9 cellular contexts compared by ENCODE assay signal in genomic region chr17:27633312-27634025, GRCh38. TPM values are rescaled to one million over a fixed set of nuclear protein-coding genes. Genes with fewer than 3 reads are reported as not detected.
A peak's percentile ranks its signal among the peaks of the same experiment; 100 is the strongest.
DNase-seq lines count a peak whose midpoint lies in the region; ATAC-seq, FAIRE-seq and TF ChIP-seq lines count a peak whose summit lies in the region.
"Had no signal": no experiment of that assay in that cellular context is flagged by ENCODE, and none has a peak within 500 bp of the region (broad histone marks: within the 10 kb centered on the region; RNA-seq: fewer than 3 reads in every experiment).

No MANE protein-coding gene starts in this region.

- FAIRE-seq in GM12891 (lab: Jason Lieb, UNC), result no peak

- no peak for TF ChIP-seq CTCF in activated B cell treated with CpG ODN at 0.5 μM for 24 hours (IDR thresholded peaks at IDR 0.05)
- TF ChIP-seq CTCF in sigmoid colon (IDR thresholded peaks at IDR 0.05), result no peak
- no peak for TF ChIP-seq CTCF in RWPE1 (conservative IDR thresholded peaks at IDR 0.05; ENCODE audit: low read depth)

- peaks cover 8% of the 10 kb centered on the region; the same call in 1 of the 2 replicates for H3F3A ChIP-seq in GM23248 (ENCODE audit: insufficient read depth)

- H3K36me3 ChIP-seq in GM23248 (ENCODE audit: low read depth) (no peaks in the 10 kb centered on the region), sigmoid colon (no peaks in the 10 kb centered on the region)

- no peak overlapping the region for H3K9ac ChIP-seq in GM23248

- H3K27ac Mint-ChIP-seq in activated B cell treated with CpG ODN at 0.5 μM for 24 hours, result peak overlapping the region; percentile 76
- H3K27ac Mint-ChIP-seq: endodermal cell had no signal

- H3K27me3 Mint-ChIP-seq in activated B cell treated with CpG ODN at 0.5 μM for 24 hours, result no peaks in the 10 kb centered on the region

- TF ChIP-seq EP300 in sigmoid colon (IDR thresholded peaks at IDR 0.05), result no peak

- no peak for TF ChIP-seq POLR2A in sigmoid colon (IDR thresholded peaks at IDR 0.05)
- no peak for TF ChIP-seq POLR2A in GM12891 (IDR thresholded peaks at IDR 0.05; ENCODE audit: low read depth, low read length)

- CTCF ChIA-PET in activated B cell treated with CpG ODN at 0.5 μM for 24 hours (lab: Charles Lee), result interaction anchor here (1.4 kb wide), 1 partner anchor 21 kb away, joined by 3 read pairs; no protein-coding TSS in a partner anchor
- CTCF ChIA-PET in RWPE1 (lab: Yijun Ruan, JAX), result interaction anchor here (0.6 to 1.3 kb wide), 2 partner anchors 21 to 233 kb away, joined by 3 read pairs; no protein-coding TSS in a partner anchor

- H3K27ac ChIP-seq in GM23248 (no peak overlapping the region), sigmoid colon (peak overlapping the region; percentile 61 to 69 (median 64)), RWPE1 (no peak overlapping the region)

- no peaks in the 10 kb centered on the region for H3K9me2 ChIP-seq in GM23248 (ENCODE audit: insufficient read depth)

- H3K4me2 ChIP-seq in GM23248 (ENCODE audit: unreplicated experiment), result no peak overlapping the region

- H3K4me3 Mint-ChIP-seq in activated B cell treated with CpG ODN at 0.5 μM for 24 hours, result peak overlapping the region; percentile 44
- H3K4me3 Mint-ChIP-seq: endodermal cell had no signal

- no peaks in the 10 kb centered on the region for H4K20me1 ChIP-seq in GM23248 (ENCODE audit: insufficient read depth)

- intact Hi-C loops in activated B cell treated with CpG ODN at 0.5 μM for 24 hours (cut with micrococcal nuclease) (loop anchor here (5.0 kb wide), 2 partner anchors 161 to 409 kb away; partner anchors contain the start of gene NLK), left ventricle myocardium superior (cut with micrococcal nuclease) (no loop called here), sigmoid colon (cut with DNase I) (no loop called here)

- peaks cover 17% of the 10 kb centered on the region for H3K4me1 ChIP-seq in GM23248 (ENCODE audit: insufficient read depth)
- peaks cover 0 to 24% (median 23%) of the 10 kb centered on the region in 4 donors for H3K4me1 ChIP-seq in sigmoid colon

- DNase-seq in GM23248 (no peak), activated B cell treated with CpG ODN at 0.5 μM for 24 hours (no peak), left ventricle myocardium superior (peak; percentile 48), sigmoid colon (no peak), RKO (ENCODE audit: low spot score) (no peak), RWPE1 (ENCODE audit: low spot score) (no peak), GM12891 (ENCODE audit: insufficient read length, low spot score) (no peak)

- H3K9me3 ChIP-seq in GM23248 (ENCODE audit: low read depth), result no peaks in the 10 kb centered on the region
- H3K9me3 ChIP-seq in sigmoid colon, result no peaks in the 10 kb centered on the region

- ATAC-seq in activated B cell treated with CpG ODN at 0.5 μM for 24 hours (ENCODE audit: low read depth) (no peak), left ventricle myocardium superior (peak; percentile 71), GM18502 (IDR thresholded peaks at IDR 0.05; ENCODE audit: poor library complexity, unreplicated experiment) (no peak)

- H2AFZ ChIP-seq in GM23248, result peak overlapping the region; percentile 9; the same call in 1 of the 2 replicates

- in situ Hi-C loops in GM23248 (cut with MboI), result loop anchor here (25.0 kb wide), 1 partner anchor 96 kb away; no protein-coding TSS in a partner anchor

- peaks cover 4% of the 10 kb centered on the region for H3K36me3 Mint-ChIP-seq in activated B cell treated with CpG ODN at 0.5 μM for 24 hours (ENCODE audit: low read depth)

- no peak overlapping the region for H3K4me3 ChIP-seq in GM23248
- H3K4me3 ChIP-seq in sigmoid colon, result no peak overlapping the region

- 28 to 31% methylated on average over 14 of the region's 14 CpGs for WGBS in GM23248 (ENCODE audit: low coverage in 1 of 2, low lambda C conversion rate in 2 of 2, missing lambda C conversion rate in 2 of 2), 2 experiments
- WGBS in sigmoid colon, 2 donors, result 17 to 64% methylated on average over 14 of the region's 14 CpGs

- POLR2A ChIA-PET in activated B cell treated with CpG ODN at 0.5 μM for 24 hours (lab: Charles Lee) (interaction anchor here (1.2 kb wide), 1 partner anchor 416 kb away, joined by 3 read pairs; no protein-coding TSS in a partner anchor), RWPE1 (lab: Yijun Ruan, JAX; ENCODE audit: low non-redundant PET) (no interaction called here)

- H3K79me2 ChIP-seq in GM23248 (ENCODE audit: insufficient read depth), result no peaks in the 10 kb centered on the region

- H3K9me3 Mint-ChIP-seq in activated B cell treated with CpG ODN at 0.5 μM for 24 hours, result no peaks in the 10 kb centered on the region
- H3K9me3 Mint-ChIP-seq: endodermal cell had no signal

- H3K4me1 Mint-ChIP-seq in activated B cell treated with CpG ODN at 0.5 μM for 24 hours, result peaks cover 56% of the 10 kb centered on the region

- H3K27me3 ChIP-seq in GM23248 (replicated peaks; ENCODE audit: insufficient read depth) (no peaks in the 10 kb centered on the region), sigmoid colon (no peaks in the 10 kb centered on the region)

TF ChIP-seq in GM12891, 5 proteins besides CTCF, POLR2A, EP300 and RAD21:
- TF ChIP-seq POU2F2 (IDR thresholded peaks at IDR 0.05; ENCODE audit: low read depth, low read length) (no peak), SPI1 (IDR thresholded peaks at IDR 0.05; ENCODE audit: low read depth, low read length) (no peak), POLR2AphosphoS5 (IDR thresholded peaks at IDR 0.05; ENCODE audit: low read depth, low read length) (no peak), PAX5 (IDR thresholded peaks at IDR 0.05; ENCODE audit: insufficient read depth, low read length, severe bottlenecking) (no peak), TAF1 (IDR thresholded peaks at IDR 0.05; ENCODE audit: low read depth, low read length) (no peak)

RNA-seq across cellular contexts. Expression of gene LGALS9, which starts 2.5 kb away (rescaled TPM):
- total RNA-seq in GM23248 (2014; rRNA removed; shearing (Covaris generic)), result 1.3 and 3.2 TPM in 2 replicates
- polyA plus RNA-seq in GM23248 (2016; fragmentation: Nextera tagmentation; extraction: Ambion mirVana) (1.8 and 4.1 TPM in 2 replicates), sigmoid colon (100 to 1,000 TPM; 333 to 476 (median 455) TPM)
- total RNA-seq in activated B cell treated with CpG ODN at 0.5 μM for 24 hours (76.8 and 79.9 TPM in 2 replicates), left ventricle myocardium superior (16.9 TPM), sigmoid colon (10 to 100 TPM; 17.8 to 33.2 (median 22.2) TPM)
- polyA plus RNA-seq in GM12891 (2012; ENCODE audit: low read depth, missing spikeins), result 380 TPM

Comparison
In these comparisons a context has a peak if more than half of its experiments do, and no peak if none do; other contexts are left out.
1. H3K27ac ChIP-seq: peak in sigmoid colon (4 of 4); none in GM23248 (single experiment) and RWPE1 (single experiment).